In the genomic region with DNA sequence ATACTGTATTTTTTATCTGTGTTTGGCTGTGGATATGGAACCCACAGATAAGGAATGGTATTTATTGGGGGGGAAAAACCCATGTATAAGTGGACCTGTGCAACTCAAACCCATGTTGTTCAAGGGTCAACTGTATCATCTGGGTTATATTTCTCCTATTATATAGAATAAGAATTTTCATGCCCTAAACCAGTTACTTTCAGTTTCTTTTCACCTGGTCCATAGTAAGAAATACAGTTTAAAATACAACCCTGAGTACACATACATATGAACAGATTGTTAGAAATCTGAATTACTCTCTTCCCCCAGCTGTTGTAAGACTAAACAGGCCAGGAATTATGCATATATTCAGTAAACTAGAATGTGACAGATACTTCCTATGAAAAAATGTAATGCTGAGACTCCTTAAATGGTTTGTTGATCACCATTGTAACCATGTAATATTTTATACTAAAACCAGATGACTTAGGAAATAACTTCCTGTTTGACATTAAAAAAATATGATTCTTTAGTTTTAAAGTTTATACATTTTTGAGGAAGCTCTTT, we compare ENCODE assay signal across 14 cellular contexts. TPM values are rescaled to one million over a fixed set of nuclear protein-coding genes. Genes with fewer than 3 reads are reported as not detected.
DNase-seq lines count a peak whose midpoint lies in the region; ATAC-seq and TF ChIP-seq lines count a peak whose summit lies in the region.
"Had no signal": no experiment of that assay in that cellular context is flagged by ENCODE, and none has a peak within 500 bp of the region (broad histone marks: within the 10 kb centered on the region; RNA-seq: fewer than 3 reads in every experiment).

No MANE protein-coding gene starts in this region.

- H3K27me3 Mint-ChIP-seq in activated CD8-positive, alpha-beta memory T cell treated with anti-CD3 and anti-CD28 coated beads, Interleukin-2, amount 10 ng/mL, durations not matched to agents 7 days and 5 days: no peaks in the 10 kb centered on the region
- H3K27me3 Mint-ChIP-seq in natural killer cell (ENCODE audit: low read depth in 2 of 2): no peaks in the 10 kb centered on the region

- no peak overlapping the region for H3K27ac ChIP-seq in coronary artery
- H3K27ac ChIP-seq in tibial nerve: no peak overlapping the region
- H3K27ac ChIP-seq: breast epithelium, esophagus squamous epithelium had no signal

- peak overlapping the region; percentile 36 for H3K4me3 ChIP-seq in coronary artery
- no peak overlapping the region for H3K4me3 ChIP-seq in tibial nerve
- H3K4me3 ChIP-seq: breast epithelium had no signal

- no peak for TF ChIP-seq EP300 in tibial nerve (IDR thresholded peaks at IDR 0.05)

- no peak for TF ChIP-seq POLR2A in tibial nerve (IDR thresholded peaks at IDR 0.05)

- H3K4me3 Mint-ChIP-seq in activated CD8-positive, alpha-beta memory T cell treated with anti-CD3 and anti-CD28 coated beads, Interleukin-2, amount 10 ng/mL, durations not matched to agents 7 days and 5 days: peak overlapping the region; percentile 59
- H3K4me3 Mint-ChIP-seq in natural killer cell: peak overlapping the region; percentile 92
- H3K4me3 Mint-ChIP-seq: nephron progenitor cell had no signal

- H3K27ac Mint-ChIP-seq in activated CD8-positive, alpha-beta memory T cell treated with anti-CD3 and anti-CD28 coated beads, Interleukin-2, amount 10 ng/mL, durations not matched to agents 7 days and 5 days: peak overlapping the region; percentile 78
- H3K27ac Mint-ChIP-seq in natural killer cell: peak overlapping the region; percentile 94 to 95
- H3K27ac Mint-ChIP-seq: nephron progenitor cell had no signal

- DNase-seq in activated CD8-positive, alpha-beta memory T cell treated with anti-CD3 and anti-CD28 coated beads, Interleukin-2, amount 10 ng/mL, durations not matched to agents 7 days and 5 days: no peak
- no peak for DNase-seq in activated CD8-positive, alpha-beta memory T cell treated with anti-CD3 and anti-CD28 coated beads for 24 hours
- no peak for DNase-seq in coronary artery (ENCODE audit: low spot score)
- DNase-seq in natural killer cell: no peak
- no peak for DNase-seq in NCI-H2227 (lab: John Stamatoyannopoulos, UW; ENCODE audit: unreplicated experiment)
- no peak for DNase-seq in tibial nerve (ENCODE audit: low spot score in 2 of 2)
- DNase-seq: esophagus squamous epithelium, islet precursor cell, NCI-H2171, nephron progenitor cell had no signal

- peaks cover 0 to 7% (median 0%) of the 10 kb centered on the region in 4 donors for H3K4me1 ChIP-seq in tibial nerve
- H3K4me1 ChIP-seq: breast epithelium, esophagus squamous epithelium had no signal

- peaks cover 0 to 2% (median 0%) of the 10 kb centered on the region in 4 donors for H3K9me3 ChIP-seq in tibial nerve
- H3K9me3 ChIP-seq: breast epithelium, esophagus squamous epithelium had no signal

- peak; percentile 60 for ATAC-seq in activated CD8-positive, alpha-beta memory T cell treated with anti-CD3 and anti-CD28 coated beads, Interleukin-2, amount 10 ng/mL, durations not matched to agents 7 days and 5 days
- ATAC-seq in HG02623 (IDR thresholded peaks at IDR 0.05; ENCODE audit: unreplicated experiment) (peak; percentile 50), natural killer cell (peak; percentile 28 to 31 (median 29)), HG03565 (IDR thresholded peaks at IDR 0.05; ENCODE audit: unreplicated experiment) (no peak)

- peaks cover 19% of the 10 kb centered on the region for H3K36me3 Mint-ChIP-seq in activated CD8-positive, alpha-beta memory T cell treated with anti-CD3 and anti-CD28 coated beads, Interleukin-2, amount 10 ng/mL, durations not matched to agents 7 days and 5 days
- H3K36me3 Mint-ChIP-seq in natural killer cell: no peaks in the 10 kb centered on the region

- H3K27me3 ChIP-seq in tibial nerve: no peaks in the 10 kb centered on the region
- H3K27me3 ChIP-seq: breast epithelium, esophagus squamous epithelium had no signal

- intact Hi-C loops in natural killer cell (cut with micrococcal nuclease): loop anchor here (5.0 kb wide), 1 partner anchor 51 kb away; the partner anchor contains the start of genes AZI2 and ZCWPW2

- H3K36me3 ChIP-seq in tibial nerve: peaks cover 0 to 8% (median 0%) of the 10 kb centered on the region in 3 donors
- H3K36me3 ChIP-seq: breast epithelium had no signal

- peaks cover 19% of the 10 kb centered on the region for H3K4me1 Mint-ChIP-seq in activated CD8-positive, alpha-beta memory T cell treated with anti-CD3 and anti-CD28 coated beads, Interleukin-2, amount 10 ng/mL, durations not matched to agents 7 days and 5 days
- peaks cover 61 to 72% of the 10 kb centered on the region in 2 donors for H3K4me1 Mint-ChIP-seq in natural killer cell

- CTCF ChIA-PET in activated CD8-positive, alpha-beta memory T cell treated with anti-CD3 and anti-CD28 coated beads, Interleukin-2, amount 10 ng/mL, durations not matched to agents 7 days and 5 days (lab: Charles Lee): interaction anchor here (0.8 to 2.2 kb wide), 3 partner anchors 8 to 583 kb away, joined by 3 to 8 read pairs (median 3); no protein-coding TSS in a partner anchor

- no peaks in the 10 kb centered on the region for H3K9me3 Mint-ChIP-seq in activated CD8-positive, alpha-beta memory T cell treated with anti-CD3 and anti-CD28 coated beads, Interleukin-2, amount 10 ng/mL, durations not matched to agents 7 days and 5 days (ENCODE audit: low read depth)
- no peaks in the 10 kb centered on the region for H3K9me3 Mint-ChIP-seq in natural killer cell

- TF ChIP-seq CTCF in coronary artery (IDR thresholded peaks at IDR 0.05): no peak
- no peak for TF ChIP-seq CTCF in natural killer cell (IDR thresholded peaks at IDR 0.05)
- TF ChIP-seq CTCF in tibial nerve (IDR thresholded peaks at IDR 0.05): no peak

RNA-seq across cellular contexts. Expression of gene ZCWPW2, which starts 52.6 kb away (rescaled TPM):
- total RNA-seq in activated CD8-positive, alpha-beta memory T cell treated with anti-CD3 and anti-CD28 coated beads, Interleukin-2, amount 10 ng/mL, durations not matched to agents 7 days and 5 days: under 1 TPM in 1 of 2 experiments, not detected in 1; 0.35 TPM
- total RNA-seq in natural killer cell (under 1 TPM in 1 of 3 donors, not detected in 2; 0.43 TPM), tibial nerve (1 to 10 TPM in 1 of 4 donors, under 1 TPM in 3; 0.39 to 2.7 (median 0.89) TPM)
- total RNA-seq: Daoy had no signal

RNA-seq across cellular contexts. Expression of gene AZI2, which starts 52.7 kb away (rescaled TPM):
- total RNA-seq in activated CD8-positive, alpha-beta memory T cell treated with anti-CD3 and anti-CD28 coated beads, Interleukin-2, amount 10 ng/mL, durations not matched to agents 7 days and 5 days: 10 to 100 TPM; 63.3 to 68.1 TPM
- total RNA-seq in natural killer cell (10 to 100 TPM; 29.3 to 38.6 (median 32.0) TPM), tibial nerve (100 to 1,000 TPM in 1 of 4 donors, 10 to 100 TPM in 3; 75.9 to 130 (median 88.2) TPM)

RNA-seq across cellular contexts. Expression of gene CMC1, which starts 54.5 kb away (rescaled TPM):
- total RNA-seq in activated CD8-positive, alpha-beta memory T cell treated with anti-CD3 and anti-CD28 coated beads, Interleukin-2, amount 10 ng/mL, durations not matched to agents 7 days and 5 days: 10 to 100 TPM; 22.5 to 23.7 TPM
- total RNA-seq in natural killer cell: 100 to 1,000 TPM; 122 to 157 (median 136) TPM
- total RNA-seq in tibial nerve: 10 to 100 TPM in 3 of 4 donors, 1 to 10 TPM in 1; 5.5 to 22.7 (median 17.3) TPM

Comparison
In these comparisons a context has a peak if more than half of its experiments do, and no peak if none do; other contexts are left out.
1. RNA of gene CMC1, which starts 54.5 kb away (total RNA-seq): 122 to 157 TPM in natural killer cell; 22.5 to 23.7 TPM in activated CD8-positive, alpha-beta memory T cell treated with anti-CD3 and anti-CD28 coated beads, Interleukin-2, amount 10 ng/mL, durations not matched to agents 7 days and 5 days and 5.5 to 22.7 TPM in tibial nerve; every median in the first group is over 4 times any median in the second.